In the genomic region with DNA sequence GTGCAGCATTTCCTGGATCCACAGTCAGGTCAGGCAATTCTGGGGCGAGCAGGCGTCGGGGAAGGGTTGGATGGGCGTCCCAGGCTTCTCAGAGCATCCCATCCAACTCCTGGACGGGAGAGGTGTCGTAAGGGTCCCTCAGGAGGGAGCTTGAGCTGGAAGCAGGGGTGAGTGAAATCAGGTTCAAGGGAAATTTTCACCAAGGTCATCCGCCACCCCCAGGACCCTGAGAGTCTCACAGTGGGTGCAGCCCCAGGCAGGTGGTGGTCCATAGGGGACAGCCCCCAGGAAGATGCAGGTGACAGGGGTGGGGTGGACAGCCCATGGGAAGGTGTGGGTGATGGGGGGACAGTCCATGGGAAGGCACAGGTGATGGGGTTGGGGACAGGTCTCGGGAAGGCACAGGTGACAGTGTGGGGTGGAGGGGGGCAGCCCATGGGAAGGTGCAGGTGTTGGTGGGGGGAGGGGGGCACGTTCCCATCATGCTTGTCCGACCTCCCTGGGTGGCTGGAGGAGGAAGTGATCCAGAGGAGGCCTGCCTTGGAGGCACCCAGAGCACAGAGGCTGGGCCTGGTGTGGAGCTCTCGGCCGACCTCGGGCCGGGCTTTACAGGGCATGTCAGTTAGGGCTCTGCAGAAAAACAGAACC, we compare ENCODE assay signal across 13 cellular contexts. TPM values are rescaled to one million over a fixed set of nuclear protein-coding genes. Genes with fewer than 3 reads are reported as not detected.
DNase-seq lines count a peak whose midpoint lies in the region; ATAC-seq and TF ChIP-seq lines count a peak whose summit lies in the region.
"Had no signal": no experiment of that assay in that cellular context is flagged by ENCODE, and none has a peak within 500 bp of the region (broad histone marks: within the 10 kb centered on the region; RNA-seq: fewer than 3 reads in every experiment).

No MANE protein-coding gene starts in this region.

- 84 to 96% (median 92%) methylated on average over 8 to 14 of the region's 14 CpGs for WGBS in stomach, 5 donors

- no peaks in the 10 kb centered on the region for H3K27me3 Mint-ChIP-seq in activated T-cell treated with anti-CD3 and anti-CD28 coated beads, Interleukin-2, amount 50 U/mL, for 72 hours (ENCODE audit: low read depth)

- no peak for TF ChIP-seq EP300 in stomach (IDR thresholded peaks at IDR 0.05)

- H3K4me1 ChIP-seq in Peyer's patch (peaks cover 0 to 40% (median 16%) of the 10 kb centered on the region in 4 donors), stomach (peaks cover 12 to 33% (median 15%) of the 10 kb centered on the region in 4 donors)

- H3K4me3 ChIP-seq in Peyer's patch (no peak overlapping the region), stomach (no peak overlapping the region)
- H3K4me3 ChIP-seq: heart right ventricle, lung, thoracic aorta had no signal

- TF ChIP-seq CTCF in Peyer's patch (IDR thresholded peaks at IDR 0.05) (no peak), stomach (IDR thresholded peaks at IDR 0.05) (no peak)

- peak overlapping the region; percentile 66 to 75 for H3K4me3 Mint-ChIP-seq in activated T-cell treated with anti-CD3 and anti-CD28 coated beads, Interleukin-2, amount 50 U/mL, for 72 hours
- H3K4me3 Mint-ChIP-seq: central memory CD8-positive, alpha-beta T cell had no signal

- H3K27me3 ChIP-seq in Peyer's patch (peaks cover 0 to 4% of the 10 kb centered on the region in 2 donors), stomach (peaks cover 0 to 47% (median 23%) of the 10 kb centered on the region in 3 donors)

- TF ChIP-seq POLR2A in Peyer's patch (IDR thresholded peaks at IDR 0.05) (no peak), stomach (IDR thresholded peaks at IDR 0.05) (no peak)

- no peak overlapping the region for H3K27ac Mint-ChIP-seq in activated T-cell treated with anti-CD3 and anti-CD28 coated beads, Interleukin-2, amount 50 U/mL, for 72 hours

- no peaks in the 10 kb centered on the region for H3K36me3 ChIP-seq in Peyer's patch
- H3K36me3 ChIP-seq in stomach, result no peaks in the 10 kb centered on the region
- H3K36me3 ChIP-seq: heart right ventricle, thoracic aorta had no signal

- H3K36me3 Mint-ChIP-seq in activated T-cell treated with anti-CD3 and anti-CD28 coated beads, Interleukin-2, amount 50 U/mL, for 72 hours (ENCODE audit: insufficient read depth in 2 of 2), result peaks cover 5 to 16% of the 10 kb centered on the region in 2 donors

- H3K4me1 Mint-ChIP-seq in activated T-cell treated with anti-CD3 and anti-CD28 coated beads, Interleukin-2, amount 50 U/mL, for 72 hours (ENCODE audit: low read depth), result peaks cover 74% of the 10 kb centered on the region

- H3K9me3 Mint-ChIP-seq in activated T-cell treated with anti-CD3 and anti-CD28 coated beads, Interleukin-2, amount 50 U/mL, for 72 hours, result no peaks in the 10 kb centered on the region
- H3K9me3 Mint-ChIP-seq: central memory CD8-positive, alpha-beta T cell had no signal

- ATAC-seq in activated T-cell treated with anti-CD3 and anti-CD28 coated beads, Interleukin-2, amount 50 U/mL, for 72 hours (replicated peaks in 1 of 2), result no peak
- ATAC-seq in SK-N-SH treated with all-trans-retinoic acid at 6 μM for 48 hours, result no peak
- ATAC-seq: heart right ventricle had no signal

- H3K27ac ChIP-seq in Peyer's patch (no peak overlapping the region), stomach (no peak overlapping the region)
- H3K27ac ChIP-seq: heart right ventricle, thoracic aorta had no signal

- DNase-seq in activated T-cell treated with anti-CD3 and anti-CD28 coated beads, Interleukin-2, amount 50 U/mL, for 72 hours, result no peak
- no peak for DNase-seq in activated T-cell treated with anti-CD3 and anti-CD28 coated beads, Interleukin-2, amount 50 U/mL, for 1 hour
- DNase-seq in Peyer's patch (peak in 2 of 3 donors; percentile 10 to 34), iPS-NIHi11 (ENCODE audit: low spot score) (peak; percentile 7), stomach (peak; percentile 21), cerebellum (ENCODE audit: low spot score) (no peak), NCI-H748 treated with DMSO at 0.1 percent for 48 hours (lab: John Stamatoyannopoulos, UW) (no peak)
- DNase-seq: activated CD4-positive, alpha-beta T cell treated with anti-CD3 and anti-CD28 coated beads for 4 hours had no signal

- intact Hi-C loops in stomach (cut with DNase I; ENCODE audit: low total_unique reads), result no loop called here

- no peaks in the 10 kb centered on the region for H3K9me3 ChIP-seq in Peyer's patch
- peaks cover 0 to 10% (median 0%) of the 10 kb centered on the region in 4 donors for H3K9me3 ChIP-seq in stomach

TF ChIP-seq in SK-N-SH treated with all-trans-retinoic acid at 6 μM for 48 hours, 23 proteins besides CTCF, POLR2A, EP300 and RAD21 (continues in another document):
- TF ChIP-seq, protein P1, sequence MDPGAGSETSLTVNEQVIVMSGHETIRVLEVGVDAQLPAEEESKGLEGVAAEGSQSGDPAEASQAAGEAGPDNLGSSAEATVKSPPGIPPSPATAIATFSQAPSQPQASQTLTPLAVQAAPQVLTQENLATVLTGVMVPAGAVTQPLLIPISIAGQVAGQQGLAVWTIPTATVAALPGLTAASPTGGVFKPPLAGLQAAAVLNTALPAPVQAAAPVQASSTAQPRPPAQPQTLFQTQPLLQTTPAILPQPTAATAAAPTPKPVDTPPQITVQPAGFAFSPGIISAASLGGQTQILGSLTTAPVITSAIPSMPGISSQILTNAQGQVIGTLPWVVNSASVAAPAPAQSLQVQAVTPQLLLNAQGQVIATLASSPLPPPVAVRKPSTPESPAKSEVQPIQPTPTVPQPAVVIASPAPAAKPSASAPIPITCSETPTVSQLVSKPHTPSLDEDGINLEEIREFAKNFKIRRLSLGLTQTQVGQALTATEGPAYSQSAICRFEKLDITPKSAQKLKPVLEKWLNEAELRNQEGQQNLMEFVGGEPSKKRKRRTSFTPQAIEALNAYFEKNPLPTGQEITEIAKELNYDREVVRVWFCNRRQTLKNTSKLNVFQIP (CRISPR knock-in tag; IDR thresholded peaks at IDR 0.05; ENCODE audit: borderline replicate concordance, low read depth), result no peak
- TF ChIP-seq ZFP3 (CRISPR knock-in tag; IDR thresholded peaks at IDR 0.05), result no peak
- TF ChIP-seq, protein P2, sequence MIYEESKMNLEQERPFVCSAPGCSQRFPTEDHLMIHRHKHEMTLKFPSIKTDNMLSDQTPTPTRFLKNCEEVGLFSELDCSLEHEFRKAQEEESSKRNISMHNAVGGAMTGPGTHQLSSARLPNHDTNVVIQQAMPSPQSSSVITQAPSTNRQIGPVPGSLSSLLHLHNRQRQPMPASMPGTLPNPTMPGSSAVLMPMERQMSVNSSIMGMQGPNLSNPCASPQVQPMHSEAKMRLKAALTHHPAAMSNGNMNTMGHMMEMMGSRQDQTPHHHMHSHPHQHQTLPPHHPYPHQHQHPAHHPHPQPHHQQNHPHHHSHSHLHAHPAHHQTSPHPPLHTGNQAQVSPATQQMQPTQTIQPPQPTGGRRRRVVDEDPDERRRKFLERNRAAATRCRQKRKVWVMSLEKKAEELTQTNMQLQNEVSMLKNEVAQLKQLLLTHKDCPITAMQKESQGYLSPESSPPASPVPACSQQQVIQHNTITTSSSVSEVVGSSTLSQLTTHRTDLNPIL (CRISPR knock-in tag; IDR thresholded peaks at IDR 0.05; ENCODE audit: low read depth), result no peak
- TF ChIP-seq BACH2 (CRISPR knock-in tag; IDR thresholded peaks at IDR 0.05; ENCODE audit: borderline replicate concordance), result no peak
- TF ChIP-seq ESRRG (CRISPR knock-in tag; IDR thresholded peaks at IDR 0.05), result no peak
- no peak for TF ChIP-seq OSR1 (CRISPR knock-in tag; IDR thresholded peaks at IDR 0.05)
- TF ChIP-seq PPARA (CRISPR knock-in tag; IDR thresholded peaks at IDR 0.05; ENCODE audit: borderline replicate concordance), result no peak
- no peak for TF ChIP-seq SNAI2 (CRISPR knock-in tag; IDR thresholded peaks at IDR 0.05)
- TF ChIP-seq ISL1 (CRISPR knock-in tag; IDR thresholded peaks at IDR 0.05), result no peak
- TF ChIP-seq ZFP30 (CRISPR knock-in tag; IDR thresholded peaks at IDR 0.05), result no peak
- no peak for TF ChIP-seq ZC3H10 (CRISPR knock-in tag; IDR thresholded peaks at IDR 0.05)
- TF ChIP-seq ZNF70 (CRISPR knock-in tag; IDR thresholded peaks at IDR 0.05), result no peak
- TF ChIP-seq, protein P3, sequence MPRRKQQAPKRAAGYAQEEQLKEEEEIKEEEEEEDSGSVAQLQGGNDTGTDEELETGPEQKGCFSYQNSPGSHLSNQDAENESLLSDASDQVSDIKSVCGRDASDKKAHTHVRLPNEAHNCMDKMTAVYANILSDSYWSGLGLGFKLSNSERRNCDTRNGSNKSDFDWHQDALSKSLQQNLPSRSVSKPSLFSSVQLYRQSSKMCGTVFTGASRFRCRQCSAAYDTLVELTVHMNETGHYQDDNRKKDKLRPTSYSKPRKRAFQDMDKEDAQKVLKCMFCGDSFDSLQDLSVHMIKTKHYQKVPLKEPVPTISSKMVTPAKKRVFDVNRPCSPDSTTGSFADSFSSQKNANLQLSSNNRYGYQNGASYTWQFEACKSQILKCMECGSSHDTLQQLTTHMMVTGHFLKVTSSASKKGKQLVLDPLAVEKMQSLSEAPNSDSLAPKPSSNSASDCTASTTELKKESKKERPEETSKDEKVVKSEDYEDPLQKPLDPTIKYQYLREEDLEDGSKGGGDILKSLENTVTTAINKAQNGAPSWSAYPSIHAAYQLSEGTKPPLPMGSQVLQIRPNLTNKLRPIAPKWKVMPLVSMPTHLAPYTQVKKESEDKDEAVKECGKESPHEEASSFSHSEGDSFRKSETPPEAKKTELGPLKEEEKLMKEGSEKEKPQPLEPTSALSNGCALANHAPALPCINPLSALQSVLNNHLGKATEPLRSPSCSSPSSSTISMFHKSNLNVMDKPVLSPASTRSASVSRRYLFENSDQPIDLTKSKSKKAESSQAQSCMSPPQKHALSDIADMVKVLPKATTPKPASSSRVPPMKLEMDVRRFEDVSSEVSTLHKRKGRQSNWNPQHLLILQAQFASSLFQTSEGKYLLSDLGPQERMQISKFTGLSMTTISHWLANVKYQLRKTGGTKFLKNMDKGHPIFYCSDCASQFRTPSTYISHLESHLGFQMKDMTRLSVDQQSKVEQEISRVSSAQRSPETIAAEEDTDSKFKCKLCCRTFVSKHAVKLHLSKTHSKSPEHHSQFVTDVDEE (CRISPR knock-in tag; IDR thresholded peaks at IDR 0.05), result no peak
- TF ChIP-seq GLIS3 (CRISPR knock-in tag; IDR thresholded peaks at IDR 0.05), result no peak
- no peak for TF ChIP-seq ARNTL (CRISPR knock-in tag; IDR thresholded peaks at IDR 0.05; ENCODE audit: borderline replicate concordance, low read depth)
- TF ChIP-seq TOX (CRISPR knock-in tag; IDR thresholded peaks at IDR 0.05; ENCODE audit: borderline replicate concordance), result no peak
- TF ChIP-seq CSDC2 (CRISPR knock-in tag; IDR thresholded peaks at IDR 0.05), result no peak

RNA-seq across cellular contexts. Expression of a gene that starts 48.9 kb away (rescaled TPM):
- total RNA-seq in activated T-cell treated with anti-CD3 and anti-CD28 coated beads, Interleukin-2, amount 50 U/mL, for 72 hours, result 10 to 100 TPM; 56.0 to 82.2 TPM
- 10 to 100 TPM in 1 of 4 donors, 1 to 10 TPM in 3; 1.6 to 28.1 (median 2.4) TPM for total RNA-seq in Peyer's patch
- total RNA-seq in stomach, result 10 to 100 TPM in 1 of 5 donors, 1 to 10 TPM in 2, under 1 TPM in 1, not detected in 1; 0.92 to 47.8 (median 1.3) TPM
- 1 to 10 TPM in 1 of 3 donors, under 1 TPM in 2; 0.63 to 1.1 (median 0.93) TPM for polyA plus RNA-seq in stomach
- 1.5 TPM for total RNA-seq in cerebellum

Comparison
In these comparisons a context has a peak if more than half of its experiments do, and no peak if none do; other contexts are left out.
1. DNase-seq: peak in Peyer's patch (2 of 3), iPS-NIHi11 (single experiment) and stomach (single experiment); none in activated T-cell treated with anti-CD3 and anti-CD28 coated beads, Interleukin-2, amount 50 U/mL, for 72 hours (0 of 2), activated T-cell treated with anti-CD3 and anti-CD28 coated beads, Interleukin-2, amount 50 U/mL, for 1 hour (single experiment), cerebellum (single experiment) and NCI-H748 treated with DMSO at 0.1 percent for 48 hours (single experiment).